ENCODE assay signal across 25 cellular contexts in genomic region chr7:128876127-128876526, GRCh38. TPM values are rescaled to one million over a fixed set of nuclear protein-coding genes. Genes with fewer than 3 reads are reported as not detected.
DNase-seq lines count a peak whose midpoint lies in the region; ATAC-seq and TF ChIP-seq lines count a peak whose summit lies in the region.
"Had no signal": no experiment of that assay in that cellular context is flagged by ENCODE, and none has a peak within 500 bp of the region (broad histone marks: within the 10 kb centered on the region; RNA-seq: fewer than 3 reads in every experiment).

No MANE protein-coding gene starts in this region.

- no peaks in the 10 kb centered on the region for H4K20me1 ChIP-seq in osteoblast (ENCODE audit: insufficient read depth, low read length)

- ATAC-seq in esophagus mucosa (peak; percentile 16), upper lobe of right lung (no peak), HG03139 (IDR thresholded peaks at IDR 0.05; ENCODE audit: unreplicated experiment) (no peak)
- ATAC-seq: GM12878, HepG2 had no signal

- H3K27ac Mint-ChIP-seq in chondrocyte (ENCODE audit: unreplicated experiment), result no peak overlapping the region
- H3K27ac Mint-ChIP-seq: CD4-positive, alpha-beta T cell had no signal

- DNase-seq in chondrocyte (ENCODE audit: low spot score) (peak; percentile 8), osteoblast (ENCODE audit: insufficient read length, low spot score, missing footprints) (peak; percentile 80), upper lobe of right lung (peak; percentile 22), SIG-M5 treated with dmso at 0.1 percent for 504 hours (lab: John Stamatoyannopoulos, UW; ENCODE audit: unreplicated experiment) (no peak), DMS53 (lab: John Stamatoyannopoulos, UW) (no peak)
- DNase-seq: Caco-2; CD4-positive, alpha-beta T cell; DMS 273 treated with DMSO at 0.1 percent for 48 hours; DND-41; KBM-7; NCI-H1092; NCI-H1436; NCI-H2029; NCI-H2227 treated with DMSO at 0.1 percent for 48 hours; NCI-H510A; NCI-H748 treated with DMSO at 0.1 percent for 48 hours; RPMI8226; SHP77 had no signal

- peaks cover 2% of the 10 kb centered on the region for H3K27me3 Mint-ChIP-seq in chondrocyte (ENCODE audit: low read depth)
- H3K27me3 Mint-ChIP-seq: CD4-positive, alpha-beta T cell had no signal

- H3K27me3 ChIP-seq in osteoblast (ENCODE audit: insufficient read depth, low read length), result peaks cover under 1% of the 10 kb centered on the region
- no peaks in the 10 kb centered on the region for H3K27me3 ChIP-seq in upper lobe of right lung

- TF ChIP-seq CTCF in chondrocyte (IDR thresholded peaks at IDR 0.05) (no peak), osteoblast (IDR thresholded peaks at IDR 0.05; ENCODE audit: extremely low read depth, low read depth, low read length) (no peak), upper lobe of right lung (IDR thresholded peaks at IDR 0.05) (no peak)

- H3K4me1 ChIP-seq in osteoblast (ENCODE audit: insufficient read depth, low read length) (no peaks in the 10 kb centered on the region), upper lobe of right lung (no peaks in the 10 kb centered on the region)

- H3K4me2 ChIP-seq in osteoblast (ENCODE audit: insufficient read depth, low read length), result no peak overlapping the region
- H3K4me2 ChIP-seq: PC-9 had no signal

- H3K79me2 ChIP-seq in osteoblast (ENCODE audit: insufficient read depth, low read length), result no peaks in the 10 kb centered on the region

- no peak overlapping the region for H3K27ac ChIP-seq in osteoblast (ENCODE audit: low read depth, low read length)
- no peak overlapping the region for H3K27ac ChIP-seq in upper lobe of right lung
- H3K27ac ChIP-seq: HL-60, PC-9 had no signal

- H3K9me3 ChIP-seq in osteoblast (ENCODE audit: low read depth, low read length), result no peaks in the 10 kb centered on the region
- H3K9me3 ChIP-seq in upper lobe of right lung, result no peaks in the 10 kb centered on the region
- H3K9me3 ChIP-seq: Caco-2, HAP-1 had no signal

- H3K4me1 Mint-ChIP-seq in chondrocyte (ENCODE audit: low read depth), result no peaks in the 10 kb centered on the region

- H3K36me3 ChIP-seq in osteoblast (ENCODE audit: insufficient read depth, low read length) (no peaks in the 10 kb centered on the region), upper lobe of right lung (no peaks in the 10 kb centered on the region)
- H3K36me3 ChIP-seq: HAP-1 had no signal

- intact Hi-C loops in upper lobe of right lung (cut with DNase I), result no loop called here

- H3K4me3 ChIP-seq in osteoblast (ENCODE audit: insufficient read depth, low read length) (no peak overlapping the region), upper lobe of right lung (no peak overlapping the region)
- H3K4me3 ChIP-seq: GM12878, HAP-1, PC-9 had no signal

- no peak overlapping the region for H2AFZ ChIP-seq in osteoblast (ENCODE audit: low read length)
- H2AFZ ChIP-seq: PC-9 had no signal

- no peaks in the 10 kb centered on the region for H3K36me3 Mint-ChIP-seq in chondrocyte (ENCODE audit: low read depth)

- no peak overlapping the region for H3K4me3 Mint-ChIP-seq in chondrocyte (ENCODE audit: unreplicated experiment)
- H3K4me3 Mint-ChIP-seq: CD4-positive, alpha-beta T cell had no signal

- no peaks in the 10 kb centered on the region for H3K9me3 Mint-ChIP-seq in chondrocyte (ENCODE audit: low read depth)
- H3K9me3 Mint-ChIP-seq: CD4-positive, alpha-beta T cell had no signal

RNA-seq across cellular contexts. Expression of gene ATP6V1F, which starts 13.5 kb away (rescaled TPM):
- total RNA-seq in chondrocyte (139 to 162 TPM (median 154 TPM) in 3 replicates), esophagus mucosa (193 TPM), osteoblast (91.9 and 95.2 TPM in 2 replicates), upper lobe of right lung (180 TPM)

RNA-seq across cellular contexts. Expression of gene KCP, which starts 34.4 kb away (rescaled TPM):
- total RNA-seq in chondrocyte (1.3 to 1.5 TPM in 2 of 3 replicates, not detected in the other), esophagus mucosa (1.8 TPM), osteoblast (0.88 and 1.1 TPM in 2 replicates), upper lobe of right lung (1.3 TPM)

RNA-seq across cellular contexts. Expression of gene FLNC, which starts 45.9 kb away (rescaled TPM):
- total RNA-seq in chondrocyte (72.3 to 119 TPM (median 118 TPM) in 3 replicates), esophagus mucosa (2.0 TPM), osteoblast (93.7 and 130 TPM in 2 replicates), upper lobe of right lung (7.7 TPM)

Comparison
In these comparisons a context has a peak if more than half of its experiments do, and no peak if none do; other contexts are left out.
1. DNase-seq: peak in chondrocyte (single experiment), osteoblast (single experiment) and upper lobe of right lung (single experiment); none in SIG-M5 treated with dmso at 0.1 percent for 504 hours (single experiment) and DMS53 (single experiment).